23 cellular contexts compared by ENCODE assay signal in genomic region chr1:2144501-2145090, GRCh38.
"Had no signal": no experiment of that assay in that cellular context is flagged by ENCODE, and none has a peak within 500 bp of the region (broad histone marks: within the 10 kb centered on the region; RNA-seq: fewer than 3 reads in every experiment).

No MANE protein-coding gene starts in this region.

- H3K27me3 ChIP-seq: colonic mucosa, hepatocyte, spleen, tibial nerve, upper lobe of right lung, uterus had no signal

- H3K9ac ChIP-seq: parathyroid adenoma had no signal

- H3K36me3 ChIP-seq: colonic mucosa, gastrocnemius medialis, thoracic aorta, tibial nerve, uterus had no signal

- H3K4me3 ChIP-seq: colonic mucosa, gastrocnemius medialis, hepatocyte, mucosa of descending colon, skin epidermis, spleen, thoracic aorta, tibial nerve, upper lobe of right lung, uterus had no signal

- DNase-seq: central memory CD4-positive, alpha-beta T cell; colonic mucosa; effector CD8-positive, alpha-beta T cell; endodermal cell; foreskin fibroblast; gastrocnemius medialis; kidney glomerular epithelial cell; mesenchymal stem cell; naive B cell; nephron progenitor cell; spleen; stimulated activated CD4-positive, alpha-beta T cell treated with anti-CD3 and anti-CD28 coated beads, Interleukin-4, amount 100 ng/mL, for 4 hours; stimulated activated naive B cell treated with anti-CD40 and anti-IgM and Interleukin-4, amounts not matched to agents 10 μg/mL and 1 μg/mL and 100 μg/mL, for 72 hours; uterus had no signal

- H3K4me2 ChIP-seq: hepatocyte had no signal

- ATAC-seq: gastrocnemius medialis; mucosa of descending colon; stimulated activated naive B cell treated with anti-CD40 and anti-IgM and Interleukin-4, amounts not matched to agents 10 μg/mL and 1 μg/mL and 100 μg/mL, for 72 hours; upper lobe of right lung had no signal

- H3K27ac ChIP-seq: colonic mucosa, epithelial cell of prostate, gastrocnemius medialis, hepatocyte, parathyroid adenoma, skin epidermis, thoracic aorta, tibial nerve, upper lobe of right lung, uterus had no signal

- FAIRE-seq: islet of Langerhans had no signal

- H3K9me3 ChIP-seq: colonic mucosa, gastrocnemius medialis, mucosa of descending colon, spleen, thoracic aorta, tibial nerve, upper lobe of right lung, uterus had no signal

- H3K79me2 ChIP-seq: parathyroid adenoma had no signal

- H3K4me1 ChIP-seq: colonic mucosa, gastrocnemius medialis, parathyroid adenoma, tibial nerve, uterus had no signal

- H2AFZ ChIP-seq: hepatocyte, parathyroid adenoma had no signal
